In genomic region chr6:41734666-41735426, GRCh38 we compare ENCODE assay signal across 1 cellular context.
TF ChIP-seq lines count a peak whose summit lies in the region.

No MANE protein-coding gene starts in this region.

TF ChIP-seq in HepG2, 621 proteins besides CTCF, POLR2A, EP300 and RAD21 (continued from another document and continues in another):
- TF ChIP-seq ZBTB33 (CRISPR knock-in tag; IDR thresholded peaks at IDR 0.05), result no peak
- no peak; the same call in 1 of the 2 replicates for TF ChIP-seq UBTF (CRISPR knock-in tag; IDR thresholded peaks at IDR 0.05)
- no peak for TF ChIP-seq KLF15 (CRISPR knock-in tag; IDR thresholded peaks at IDR 0.05; ENCODE audit: borderline replicate concordance)
- no peak for TF ChIP-seq THAP8 (CRISPR knock-in tag; IDR thresholded peaks at IDR 0.05; ENCODE audit: borderline replicate concordance)
- TF ChIP-seq NONO (IDR thresholded peaks at IDR 0.05), result no peak
- TF ChIP-seq NONO (CRISPR knock-in tag; conservative IDR thresholded peaks at IDR 0.05), result no peak; the same call in 1 of the 2 replicates
- TF ChIP-seq ZNF432 (CRISPR knock-in tag; IDR thresholded peaks at IDR 0.05; ENCODE audit: borderline replicate concordance), result no peak
- no peak for TF ChIP-seq JUNB (CRISPR knock-in tag; IDR thresholded peaks at IDR 0.05; ENCODE audit: borderline replicate concordance)
- no peak for TF ChIP-seq PCBP1 (IDR thresholded peaks at IDR 0.05; ENCODE audit: borderline replicate concordance, low read depth, low read length)
- no peak for TF ChIP-seq SUZ12 (IDR thresholded peaks at IDR 0.05; ENCODE audit: low read depth, low read length)
- no peak for TF ChIP-seq TFE3 (CRISPR knock-in tag; IDR thresholded peaks at IDR 0.05)
- no peak for TF ChIP-seq ZMAT3 (CRISPR knock-in tag; conservative IDR thresholded peaks at IDR 0.05)
- no peak for TF ChIP-seq NFE2 (CRISPR knock-in tag; IDR thresholded peaks at IDR 0.05)
- TF ChIP-seq ZNF503 (CRISPR knock-in tag; IDR thresholded peaks at IDR 0.05), result no peak
- no peak for TF ChIP-seq ZMYM4 (CRISPR knock-in tag; IDR thresholded peaks at IDR 0.05)
- TF ChIP-seq HNRNPK (IDR thresholded peaks at IDR 0.05; ENCODE audit: low read depth, low read length, poor library complexity, severe bottlenecking), result peak; percentile 61
- no peak for TF ChIP-seq ZNF24 (IDR thresholded peaks at IDR 0.05)
- no peak for TF ChIP-seq ZHX2 (IDR thresholded peaks at IDR 0.05; ENCODE audit: low read depth)
- no peak for TF ChIP-seq ZHX2 (CRISPR knock-in tag; IDR thresholded peaks at IDR 0.05; ENCODE audit: borderline replicate concordance)
- no peak for TF ChIP-seq GTF2F1 (IDR thresholded peaks at IDR 0.05; ENCODE audit: low read length)
- no peak for TF ChIP-seq STAT5B (CRISPR knock-in tag; IDR thresholded peaks at IDR 0.05)
- TF ChIP-seq, protein P1, sequence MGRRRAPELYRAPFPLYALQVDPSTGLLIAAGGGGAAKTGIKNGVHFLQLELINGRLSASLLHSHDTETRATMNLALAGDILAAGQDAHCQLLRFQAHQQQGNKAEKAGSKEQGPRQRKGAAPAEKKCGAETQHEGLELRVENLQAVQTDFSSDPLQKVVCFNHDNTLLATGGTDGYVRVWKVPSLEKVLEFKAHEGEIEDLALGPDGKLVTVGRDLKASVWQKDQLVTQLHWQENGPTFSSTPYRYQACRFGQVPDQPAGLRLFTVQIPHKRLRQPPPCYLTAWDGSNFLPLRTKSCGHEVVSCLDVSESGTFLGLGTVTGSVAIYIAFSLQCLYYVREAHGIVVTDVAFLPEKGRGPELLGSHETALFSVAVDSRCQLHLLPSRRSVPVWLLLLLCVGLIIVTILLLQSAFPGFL (CRISPR knock-in tag; IDR thresholded peaks at IDR 0.05), result no peak
- no peak for TF ChIP-seq REPIN1 (CRISPR knock-in tag; IDR thresholded peaks at IDR 0.05; ENCODE audit: borderline replicate concordance, low read depth)
- 0 out of 2 replicates have a peak, but pooled peaks have one; percentile 31 for TF ChIP-seq DR1 (CRISPR knock-in tag; IDR thresholded peaks at IDR 0.05)
- TF ChIP-seq ARHGAP35 (CRISPR knock-in tag; IDR thresholded peaks at IDR 0.05; ENCODE audit: borderline replicate concordance), result no peak
- no peak for TF ChIP-seq ZNF749 (CRISPR knock-in tag; IDR thresholded peaks at IDR 0.05; ENCODE audit: borderline replicate concordance)
- peak; percentile 56 for TF ChIP-seq ASH2L (IDR thresholded peaks at IDR 0.05; ENCODE audit: insufficient read length, low read depth, low read length)
- no peak for TF ChIP-seq MXD3 (CRISPR knock-in tag; IDR thresholded peaks at IDR 0.05)
- TF ChIP-seq, protein P2, sequence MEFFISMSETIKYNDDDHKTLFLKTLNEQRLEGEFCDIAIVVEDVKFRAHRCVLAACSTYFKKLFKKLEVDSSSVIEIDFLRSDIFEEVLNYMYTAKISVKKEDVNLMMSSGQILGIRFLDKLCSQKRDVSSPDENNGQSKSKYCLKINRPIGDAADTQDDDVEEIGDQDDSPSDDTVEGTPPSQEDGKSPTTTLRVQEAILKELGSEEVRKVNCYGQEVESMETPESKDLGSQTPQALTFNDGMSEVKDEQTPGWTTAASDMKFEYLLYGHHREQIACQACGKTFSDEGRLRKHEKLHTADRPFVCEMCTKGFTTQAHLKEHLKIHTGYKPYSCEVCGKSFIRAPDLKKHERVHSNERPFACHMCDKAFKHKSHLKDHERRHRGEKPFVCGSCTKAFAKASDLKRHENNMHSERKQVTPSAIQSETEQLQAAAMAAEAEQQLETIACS (CRISPR knock-in tag; IDR thresholded peaks at IDR 0.05), result peak; percentile 44; the same call in 1 of the 2 replicates
- TF ChIP-seq, protein P3, sequence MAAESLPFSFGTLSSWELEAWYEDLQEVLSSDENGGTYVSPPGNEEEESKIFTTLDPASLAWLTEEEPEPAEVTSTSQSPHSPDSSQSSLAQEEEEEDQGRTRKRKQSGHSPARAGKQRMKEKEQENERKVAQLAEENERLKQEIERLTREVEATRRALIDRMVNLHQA (CRISPR knock-in tag; IDR thresholded peaks at IDR 0.05), result no peak
- 0 out of 2 replicates have a peak, but pooled peaks have one; percentile 20 for TF ChIP-seq FLYWCH1 (CRISPR knock-in tag; IDR thresholded peaks at IDR 0.05)
- TF ChIP-seq, protein P4, sequence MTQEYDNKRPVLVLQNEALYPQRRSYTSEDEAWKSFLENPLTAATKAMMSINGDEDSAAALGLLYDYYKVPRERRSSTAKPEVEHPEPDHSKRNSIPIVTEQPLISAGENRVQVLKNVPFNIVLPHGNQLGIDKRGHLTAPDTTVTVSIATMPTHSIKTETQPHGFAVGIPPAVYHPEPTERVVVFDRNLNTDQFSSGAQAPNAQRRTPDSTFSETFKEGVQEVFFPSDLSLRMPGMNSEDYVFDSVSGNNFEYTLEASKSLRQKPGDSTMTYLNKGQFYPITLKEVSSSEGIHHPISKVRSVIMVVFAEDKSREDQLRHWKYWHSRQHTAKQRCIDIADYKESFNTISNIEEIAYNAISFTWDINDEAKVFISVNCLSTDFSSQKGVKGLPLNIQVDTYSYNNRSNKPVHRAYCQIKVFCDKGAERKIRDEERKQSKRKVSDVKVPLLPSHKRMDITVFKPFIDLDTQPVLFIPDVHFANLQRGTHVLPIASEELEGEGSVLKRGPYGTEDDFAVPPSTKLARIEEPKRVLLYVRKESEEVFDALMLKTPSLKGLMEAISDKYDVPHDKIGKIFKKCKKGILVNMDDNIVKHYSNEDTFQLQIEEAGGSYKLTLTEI (CRISPR knock-in tag; conservative IDR thresholded peaks at IDR 0.05), result no peak
- no peak for TF ChIP-seq ZNF761 (CRISPR knock-in tag; conservative IDR thresholded peaks at IDR 0.05)
- no peak for TF ChIP-seq STAG1 (CRISPR knock-in tag; IDR thresholded peaks at IDR 0.05)
- TF ChIP-seq, protein P5, sequence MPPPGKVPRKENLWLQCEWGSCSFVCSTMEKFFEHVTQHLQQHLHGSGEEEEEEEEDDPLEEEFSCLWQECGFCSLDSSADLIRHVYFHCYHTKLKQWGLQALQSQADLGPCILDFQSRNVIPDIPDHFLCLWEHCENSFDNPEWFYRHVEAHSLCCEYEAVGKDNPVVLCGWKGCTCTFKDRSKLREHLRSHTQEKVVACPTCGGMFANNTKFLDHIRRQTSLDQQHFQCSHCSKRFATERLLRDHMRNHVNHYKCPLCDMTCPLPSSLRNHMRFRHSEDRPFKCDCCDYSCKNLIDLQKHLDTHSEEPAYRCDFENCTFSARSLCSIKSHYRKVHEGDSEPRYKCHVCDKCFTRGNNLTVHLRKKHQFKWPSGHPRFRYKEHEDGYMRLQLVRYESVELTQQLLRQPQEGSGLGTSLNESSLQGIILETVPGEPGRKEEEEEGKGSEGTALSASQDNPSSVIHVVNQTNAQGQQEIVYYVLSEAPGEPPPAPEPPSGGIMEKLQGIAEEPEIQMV (CRISPR knock-in tag; IDR thresholded peaks at IDR 0.05; ENCODE audit: low read depth), result 0 out of 2 replicates have a peak, but pooled peaks have one; percentile 19
- no peak for TF ChIP-seq ZSCAN9 (CRISPR knock-in tag; IDR thresholded peaks at IDR 0.05; ENCODE audit: borderline replicate concordance)
- no peak for TF ChIP-seq ZNF207 (IDR thresholded peaks at IDR 0.05; ENCODE audit: borderline replicate concordance)
